Comparison of ENCODE assay signal across 15 cellular contexts in genomic region chr2:11573418-11574175, GRCh38. TPM values are rescaled to one million over a fixed set of nuclear protein-coding genes. Genes with fewer than 3 reads are reported as not detected.
DNase-seq lines count a peak whose midpoint lies in the region; ATAC-seq and TF ChIP-seq lines count a peak whose summit lies in the region.
"Had no signal": no experiment of that assay in that cellular context is flagged by ENCODE, and none has a peak within 500 bp of the region (broad histone marks: within the 10 kb centered on the region; RNA-seq: fewer than 3 reads in every experiment).

No MANE protein-coding gene starts in this region.

- H3K27ac Mint-ChIP-seq in endodermal cell, result peak overlapping the region; percentile 60
- H3K27ac Mint-ChIP-seq in osteocyte (ENCODE audit: unreplicated experiment), result peak overlapping the region; percentile 21
- H3K27ac Mint-ChIP-seq: activated T-cell treated with anti-CD3 and anti-CD28 coated beads, Interleukin-2, amount 50 U/mL, for 24 hours had no signal

- H3K27me3 ChIP-seq in endodermal cell (ENCODE audit: control insufficient read depth, insufficient read depth, low read length, poor library complexity, severe bottlenecking), result no peaks in the 10 kb centered on the region

- no peak overlapping the region for H3K27ac ChIP-seq in endodermal cell (ENCODE audit: low read depth, low read length)

- DNase-seq in AG20443 (ENCODE audit: low spot score) (peak; percentile 29), M059J (ENCODE audit: low read depth) (peak; percentile 86), endodermal cell (peak; percentile 62), osteocyte (ENCODE audit: extremely low spot score, unreplicated experiment) (no peak), NK-92 (lab: John Stamatoyannopoulos, UW; ENCODE audit: unreplicated experiment) (no peak), NCI-H146 (lab: John Stamatoyannopoulos, UW) (no peak)
- DNase-seq in activated naive CD4-positive, alpha-beta T cell treated with Interleukin-2 at 50 U/mL for 16 hours, result no peak
- DNase-seq: activated CD4-positive, CD25-positive, alpha-beta regulatory T cell; activated T-cell treated with anti-CD3 and anti-CD28 coated beads, Interleukin-2, amount 50 U/mL, for 24 hours; AML-193; effector memory CD8-positive, alpha-beta T cell; NCI-H187; NCI-H82; stimulated activated CD8-positive, alpha-beta memory T cell treated with anti-CD3 and anti-CD28 coated beads, Interleukin-4, amount 100 ng/mL, for 48 hours had no signal

- 79 to 80% methylated on average over 10 of the region's 10 CpGs for WGBS in endodermal cell (ENCODE audit: insufficient coverage in 1 of 2, insufficient read length in 1 of 2), 2 experiments

- peaks cover 5% of the 10 kb centered on the region for H3K4me1 ChIP-seq in endodermal cell (ENCODE audit: control insufficient read depth, insufficient read depth, low read length)

- no peak for TF ChIP-seq CTCF in endodermal cell (conservative IDR thresholded peaks at IDR 0.05)
- TF ChIP-seq CTCF in osteocyte (IDR thresholded peaks at IDR 0.05), result no peak

- H3K9me3 Mint-ChIP-seq in endodermal cell (no peaks in the 10 kb centered on the region), osteocyte (ENCODE audit: unreplicated experiment) (no peaks in the 10 kb centered on the region)
- H3K9me3 Mint-ChIP-seq: activated T-cell treated with anti-CD3 and anti-CD28 coated beads, Interleukin-2, amount 50 U/mL, for 24 hours; effector memory CD8-positive, alpha-beta T cell had no signal

- peaks cover 27% of the 10 kb centered on the region for H3K4me1 Mint-ChIP-seq in endodermal cell
- peaks cover 9% of the 10 kb centered on the region for H3K4me1 Mint-ChIP-seq in osteocyte (ENCODE audit: unreplicated experiment)

- ATAC-seq in GM21737 (IDR thresholded peaks at IDR 0.05; ENCODE audit: unreplicated experiment), result no peak
- ATAC-seq: effector memory CD8-positive, alpha-beta T cell had no signal

- H3K4me3 ChIP-seq in endodermal cell (ENCODE audit: low read length), result no peak overlapping the region

- H3K4me3 Mint-ChIP-seq in endodermal cell, result no peak overlapping the region
- H3K4me3 Mint-ChIP-seq in osteocyte (ENCODE audit: unreplicated experiment), result no peak overlapping the region
- H3K4me3 Mint-ChIP-seq: activated T-cell treated with anti-CD3 and anti-CD28 coated beads, Interleukin-2, amount 50 U/mL, for 24 hours; effector memory CD8-positive, alpha-beta T cell had no signal

- no peaks in the 10 kb centered on the region for H3K9me3 ChIP-seq in endodermal cell (ENCODE audit: control insufficient read depth, low read length)

- H3K9ac ChIP-seq in endodermal cell (ENCODE audit: extremely low read depth, low read length, poor library complexity, severe bottlenecking), result no peak overlapping the region

- H3K36me3 Mint-ChIP-seq in endodermal cell (ENCODE audit: low read depth), result peaks cover 77% of the 10 kb centered on the region
- no peaks in the 10 kb centered on the region for H3K36me3 Mint-ChIP-seq in osteocyte (ENCODE audit: unreplicated experiment)

- H3K27me3 Mint-ChIP-seq in endodermal cell (ENCODE audit: insufficient read depth) (no peaks in the 10 kb centered on the region), osteocyte (ENCODE audit: unreplicated experiment) (peaks cover 17% of the 10 kb centered on the region)

- H3K36me3 ChIP-seq in endodermal cell (ENCODE audit: control insufficient read depth, insufficient read depth, low read length), result peaks cover 92% of the 10 kb centered on the region

RNA-seq across cellular contexts. Expression of gene GREB1, which starts 39.8 kb away (rescaled TPM):
- 0.12 and 0.39 TPM in 2 replicates for total RNA-seq in M059J (2014; rRNA removed; shearing (Covaris generic))
- total RNA-seq in endodermal cell (100 to 1,000 TPM in 1 of 2 donors, 10 to 100 TPM in 1; 86.4 to 106 TPM), osteocyte (0.54 and 0.55 TPM in 2 replicates)
- 37.0 TPM for polyA plus RNA-seq in endodermal cell (2013, experiment 1 of 2)
- polyA plus RNA-seq in endodermal cell (2013, experiment 2 of 2), result 37.3 TPM

Comparison
In these comparisons a context has a peak if more than half of its experiments do, and no peak if none do; other contexts are left out.
1. DNase-seq: peak in AG20443 (single experiment), M059J (single experiment) and endodermal cell (single experiment); none in osteocyte (single experiment), activated naive CD4-positive, alpha-beta T cell treated with Interleukin-2 at 50 U/mL for 16 hours (single experiment), NK-92 (single experiment) and NCI-H146 (single experiment).
2. RNA of gene GREB1, which starts 39.8 kb away (total RNA-seq): 86.4 to 106 TPM in endodermal cell; 0.54 to 0.55 TPM in osteocyte and 0.12 to 0.39 TPM in M059J; every median in the first group is over 10 times any median in the second.